ENCODE assay signal across 1 cellular context in the genomic region with DNA sequence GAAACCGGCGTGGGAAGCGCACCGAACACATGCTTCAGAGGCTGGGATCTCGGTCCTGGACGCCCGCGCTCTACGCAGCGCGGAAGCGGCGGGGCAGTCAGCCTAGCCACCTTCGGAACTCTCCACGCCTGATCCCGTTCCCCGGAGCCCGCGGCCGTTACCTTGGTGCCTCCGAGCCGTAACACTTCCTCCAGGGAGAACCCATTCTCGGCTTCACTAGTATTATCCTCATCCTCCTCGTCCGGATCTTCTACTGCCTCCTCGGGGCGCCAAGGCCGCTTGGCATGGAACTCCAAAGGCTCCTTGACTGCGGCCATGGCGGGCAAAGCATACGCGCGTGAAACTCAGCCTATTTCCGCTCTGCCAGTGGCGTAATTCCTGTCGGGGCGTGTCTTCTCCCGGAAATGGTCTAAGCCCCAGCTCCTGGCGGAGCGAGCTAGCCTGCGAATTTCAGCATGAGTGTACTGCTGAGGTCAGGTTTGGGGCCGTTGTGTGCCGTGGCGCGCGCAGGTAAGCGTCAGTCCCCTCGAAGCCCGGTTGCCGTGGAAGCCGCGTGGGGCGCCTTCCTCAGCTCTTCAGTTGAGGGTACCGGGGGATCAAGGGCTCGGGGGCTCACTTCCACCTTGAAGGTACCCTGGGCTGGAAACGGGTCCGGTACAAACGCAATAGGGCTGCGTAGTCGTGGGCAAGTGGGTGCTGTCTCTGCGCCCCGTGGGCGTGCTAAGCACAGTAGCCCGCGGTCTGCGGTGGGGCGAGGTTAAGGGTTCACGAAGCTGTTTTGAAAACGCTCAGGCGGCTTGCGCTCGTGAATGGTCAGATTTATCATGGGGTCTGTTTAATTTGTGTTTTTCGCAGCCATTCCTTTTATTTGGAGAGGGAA.
TF ChIP-seq lines count a peak whose summit lies in the region.

A gene with protein sequence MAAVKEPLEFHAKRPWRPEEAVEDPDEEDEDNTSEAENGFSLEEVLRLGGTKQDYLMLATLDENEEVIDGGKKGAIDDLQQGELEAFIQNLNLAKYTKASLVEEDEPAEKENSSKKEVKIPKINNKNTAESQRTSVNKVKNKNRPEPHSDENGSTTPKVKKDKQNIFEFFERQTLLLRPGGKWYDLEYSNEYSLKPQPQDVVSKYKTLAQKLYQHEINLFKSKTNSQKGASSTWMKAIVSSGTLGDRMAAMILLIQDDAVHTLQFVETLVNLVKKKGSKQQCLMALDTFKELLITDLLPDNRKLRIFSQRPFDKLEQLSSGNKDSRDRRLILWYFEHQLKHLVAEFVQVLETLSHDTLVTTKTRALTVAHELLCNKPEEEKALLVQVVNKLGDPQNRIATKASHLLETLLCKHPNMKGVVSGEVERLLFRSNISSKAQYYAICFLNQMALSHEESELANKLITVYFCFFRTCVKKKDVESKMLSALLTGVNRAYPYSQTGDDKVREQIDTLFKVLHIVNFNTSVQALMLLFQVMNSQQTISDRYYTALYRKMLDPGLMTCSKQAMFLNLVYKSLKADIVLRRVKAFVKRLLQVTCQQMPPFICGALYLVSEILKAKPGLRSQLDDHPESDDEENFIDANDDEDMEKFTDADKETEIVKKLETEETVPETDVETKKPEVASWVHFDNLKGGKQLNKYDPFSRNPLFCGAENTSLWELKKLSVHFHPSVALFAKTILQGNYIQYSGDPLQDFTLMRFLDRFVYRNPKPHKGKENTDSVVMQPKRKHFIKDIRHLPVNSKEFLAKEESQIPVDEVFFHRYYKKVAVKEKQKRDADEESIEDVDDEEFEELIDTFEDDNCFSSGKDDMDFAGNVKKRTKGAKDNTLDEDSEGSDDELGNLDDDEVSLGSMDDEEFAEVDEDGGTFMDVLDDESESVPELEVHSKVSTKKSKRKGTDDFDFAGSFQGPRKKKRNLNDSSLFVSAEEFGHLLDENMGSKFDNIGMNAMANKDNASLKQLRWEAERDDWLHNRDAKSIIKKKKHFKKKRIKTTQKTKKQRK (minus strand): TSS at position 346 of the 880 bp plus-strand sequence. CDS start 29 bp downstream, at position 317.
A gene with protein sequence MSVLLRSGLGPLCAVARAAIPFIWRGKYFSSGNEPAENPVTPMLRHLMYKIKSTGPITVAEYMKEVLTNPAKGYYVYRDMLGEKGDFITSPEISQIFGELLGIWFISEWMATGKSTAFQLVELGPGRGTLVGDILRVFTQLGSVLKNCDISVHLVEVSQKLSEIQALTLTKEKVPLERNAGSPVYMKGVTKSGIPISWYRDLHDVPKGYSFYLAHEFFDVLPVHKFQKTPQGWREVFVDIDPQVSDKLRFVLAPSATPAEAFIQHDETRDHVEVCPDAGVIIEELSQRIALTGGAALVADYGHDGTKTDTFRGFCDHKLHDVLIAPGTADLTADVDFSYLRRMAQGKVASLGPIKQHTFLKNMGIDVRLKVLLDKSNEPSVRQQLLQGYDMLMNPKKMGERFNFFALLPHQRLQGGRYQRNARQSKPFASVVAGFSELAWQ (plus strand): TSS at position 408 of the 880 bp plus-strand sequence. CDS start 48 bp downstream, at position 456.

TF ChIP-seq in GM12878, 131 proteins besides CTCF, POLR2A, EP300 and RAD21 (continues in another document):
- TF ChIP-seq TAF1 (IDR thresholded peaks at IDR 0.05; ENCODE audit: borderline replicate concordance, low read depth, low read length): peak; percentile 90
- TF ChIP-seq, protein P1, sequence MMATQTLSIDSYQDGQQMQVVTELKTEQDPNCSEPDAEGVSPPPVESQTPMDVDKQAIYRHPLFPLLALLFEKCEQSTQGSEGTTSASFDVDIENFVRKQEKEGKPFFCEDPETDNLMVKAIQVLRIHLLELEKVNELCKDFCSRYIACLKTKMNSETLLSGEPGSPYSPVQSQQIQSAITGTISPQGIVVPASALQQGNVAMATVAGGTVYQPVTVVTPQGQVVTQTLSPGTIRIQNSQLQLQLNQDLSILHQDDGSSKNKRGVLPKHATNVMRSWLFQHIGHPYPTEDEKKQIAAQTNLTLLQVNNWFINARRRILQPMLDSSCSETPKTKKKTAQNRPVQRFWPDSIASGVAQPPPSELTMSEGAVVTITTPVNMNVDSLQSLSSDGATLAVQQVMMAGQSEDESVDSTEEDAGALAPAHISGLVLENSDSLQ (IDR thresholded peaks at IDR 0.05): peak; percentile 50; the same call in 1 of the 2 replicates
- TF ChIP-seq, protein P2, sequence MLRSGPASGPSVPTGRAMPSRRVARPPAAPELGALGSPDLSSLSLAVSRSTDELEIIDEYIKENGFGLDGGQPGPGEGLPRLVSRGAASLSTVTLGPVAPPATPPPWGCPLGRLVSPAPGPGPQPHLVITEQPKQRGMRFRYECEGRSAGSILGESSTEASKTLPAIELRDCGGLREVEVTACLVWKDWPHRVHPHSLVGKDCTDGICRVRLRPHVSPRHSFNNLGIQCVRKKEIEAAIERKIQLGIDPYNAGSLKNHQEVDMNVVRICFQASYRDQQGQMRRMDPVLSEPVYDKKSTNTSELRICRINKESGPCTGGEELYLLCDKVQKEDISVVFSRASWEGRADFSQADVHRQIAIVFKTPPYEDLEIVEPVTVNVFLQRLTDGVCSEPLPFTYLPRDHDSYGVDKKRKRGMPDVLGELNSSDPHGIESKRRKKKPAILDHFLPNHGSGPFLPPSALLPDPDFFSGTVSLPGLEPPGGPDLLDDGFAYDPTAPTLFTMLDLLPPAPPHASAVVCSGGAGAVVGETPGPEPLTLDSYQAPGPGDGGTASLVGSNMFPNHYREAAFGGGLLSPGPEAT (IDR thresholded peaks at IDR 0.05; ENCODE audit: low read depth): peak; percentile 77
- TF ChIP-seq, protein P3, sequence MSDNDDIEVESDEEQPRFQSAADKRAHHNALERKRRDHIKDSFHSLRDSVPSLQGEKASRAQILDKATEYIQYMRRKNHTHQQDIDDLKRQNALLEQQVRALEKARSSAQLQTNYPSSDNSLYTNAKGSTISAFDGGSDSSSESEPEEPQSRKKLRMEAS (IDR thresholded peaks at IDR 0.05; ENCODE audit: low read depth, low read length): peak; percentile 89; the same call in 1 of the 2 replicates
- TF ChIP-seq BACH1 (IDR thresholded peaks at IDR 0.05; ENCODE audit: borderline replicate concordance): peak; percentile 63; the same call in 1 of the 2 replicates
- TF ChIP-seq, protein P4, sequence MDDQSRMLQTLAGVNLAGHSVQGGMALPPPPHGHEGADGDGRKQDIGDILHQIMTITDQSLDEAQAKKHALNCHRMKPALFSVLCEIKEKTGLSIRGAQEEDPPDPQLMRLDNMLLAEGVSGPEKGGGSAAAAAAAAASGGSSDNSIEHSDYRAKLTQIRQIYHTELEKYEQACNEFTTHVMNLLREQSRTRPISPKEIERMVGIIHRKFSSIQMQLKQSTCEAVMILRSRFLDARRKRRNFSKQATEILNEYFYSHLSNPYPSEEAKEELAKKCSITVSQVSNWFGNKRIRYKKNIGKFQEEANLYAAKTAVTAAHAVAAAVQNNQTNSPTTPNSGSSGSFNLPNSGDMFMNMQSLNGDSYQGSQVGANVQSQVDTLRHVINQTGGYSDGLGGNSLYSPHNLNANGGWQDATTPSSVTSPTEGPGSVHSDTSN (IDR thresholded peaks at IDR 0.05; ENCODE audit: insufficient replicate concordance, low read depth, low read length): peak; percentile 7
- TF ChIP-seq, protein P5, sequence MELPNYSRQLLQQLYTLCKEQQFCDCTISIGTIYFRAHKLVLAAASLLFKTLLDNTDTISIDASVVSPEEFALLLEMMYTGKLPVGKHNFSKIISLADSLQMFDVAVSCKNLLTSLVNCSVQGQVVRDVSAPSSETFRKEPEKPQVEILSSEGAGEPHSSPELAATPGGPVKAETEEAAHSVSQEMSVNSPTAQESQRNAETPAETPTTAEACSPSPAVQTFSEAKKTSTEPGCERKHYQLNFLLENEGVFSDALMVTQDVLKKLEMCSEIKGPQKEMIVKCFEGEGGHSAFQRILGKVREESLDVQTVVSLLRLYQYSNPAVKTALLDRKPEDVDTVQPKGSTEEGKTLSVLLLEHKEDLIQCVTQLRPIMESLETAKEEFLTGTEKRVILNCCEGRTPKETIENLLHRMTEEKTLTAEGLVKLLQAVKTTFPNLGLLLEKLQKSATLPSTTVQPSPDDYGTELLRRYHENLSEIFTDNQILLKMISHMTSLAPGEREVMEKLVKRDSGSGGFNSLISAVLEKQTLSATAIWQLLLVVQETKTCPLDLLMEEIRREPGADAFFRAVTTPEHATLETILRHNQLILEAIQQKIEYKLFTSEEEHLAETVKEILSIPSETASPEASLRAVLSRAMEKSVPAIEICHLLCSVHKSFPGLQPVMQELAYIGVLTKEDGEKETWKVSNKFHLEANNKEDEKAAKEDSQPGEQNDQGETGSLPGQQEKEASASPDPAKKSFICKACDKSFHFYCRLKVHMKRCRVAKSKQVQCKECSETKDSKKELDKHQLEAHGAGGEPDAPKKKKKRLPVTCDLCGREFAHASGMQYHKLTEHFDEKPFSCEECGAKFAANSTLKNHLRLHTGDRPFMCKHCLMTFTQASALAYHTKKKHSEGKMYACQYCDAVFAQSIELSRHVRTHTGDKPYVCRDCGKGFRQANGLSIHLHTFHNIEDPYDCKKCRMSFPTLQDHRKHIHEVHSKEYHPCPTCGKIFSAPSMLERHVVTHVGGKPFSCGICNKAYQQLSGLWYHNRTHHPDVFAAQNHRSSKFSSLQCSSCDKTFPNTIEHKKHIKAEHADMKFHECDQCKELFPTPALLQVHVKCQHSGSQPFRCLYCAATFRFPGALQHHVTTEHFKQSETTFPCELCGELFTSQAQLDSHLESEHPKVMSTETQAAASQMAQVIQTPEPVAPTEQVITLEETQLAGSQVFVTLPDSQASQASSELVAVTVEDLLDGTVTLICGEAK (IDR thresholded peaks at IDR 0.05; ENCODE audit: borderline replicate concordance): peak; percentile 92
- peak; percentile 82; the same call in 2 of the 3 replicates for TF ChIP-seq POU2F2 (IDR thresholded peaks at IDR 0.05; ENCODE audit: borderline replicate concordance, low read depth, low read length)
- TF ChIP-seq SIN3A (IDR thresholded peaks at IDR 0.05; ENCODE audit: low read depth, low read length): peak; percentile 76
- TF ChIP-seq ZNF384 (IDR thresholded peaks at IDR 0.05; ENCODE audit: borderline replicate concordance, low read depth, low read length): no peak
- TF ChIP-seq MTA2 (IDR thresholded peaks at IDR 0.05; ENCODE audit: low read depth): no peak
- TF ChIP-seq, protein P6, sequence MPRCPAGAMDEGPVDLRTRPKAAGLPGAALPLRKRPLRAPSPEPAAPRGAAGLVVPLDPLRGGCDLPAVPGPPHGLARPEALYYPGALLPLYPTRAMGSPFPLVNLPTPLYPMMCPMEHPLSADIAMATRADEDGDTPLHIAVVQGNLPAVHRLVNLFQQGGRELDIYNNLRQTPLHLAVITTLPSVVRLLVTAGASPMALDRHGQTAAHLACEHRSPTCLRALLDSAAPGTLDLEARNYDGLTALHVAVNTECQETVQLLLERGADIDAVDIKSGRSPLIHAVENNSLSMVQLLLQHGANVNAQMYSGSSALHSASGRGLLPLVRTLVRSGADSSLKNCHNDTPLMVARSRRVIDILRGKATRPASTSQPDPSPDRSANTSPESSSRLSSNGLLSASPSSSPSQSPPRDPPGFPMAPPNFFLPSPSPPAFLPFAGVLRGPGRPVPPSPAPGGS (IDR thresholded peaks at IDR 0.05; ENCODE audit: borderline replicate concordance, insufficient read depth, low read depth, low read length, poor library complexity, severe bottlenecking): peak; percentile 26
- no peak for TF ChIP-seq NR2C2 (IDR thresholded peaks at IDR 0.05; ENCODE audit: borderline replicate concordance, control insufficient read depth, insufficient read length, low read depth)
- no peak for TF ChIP-seq ZNF24 (IDR thresholded peaks at IDR 0.05)
- TF ChIP-seq, protein P7, sequence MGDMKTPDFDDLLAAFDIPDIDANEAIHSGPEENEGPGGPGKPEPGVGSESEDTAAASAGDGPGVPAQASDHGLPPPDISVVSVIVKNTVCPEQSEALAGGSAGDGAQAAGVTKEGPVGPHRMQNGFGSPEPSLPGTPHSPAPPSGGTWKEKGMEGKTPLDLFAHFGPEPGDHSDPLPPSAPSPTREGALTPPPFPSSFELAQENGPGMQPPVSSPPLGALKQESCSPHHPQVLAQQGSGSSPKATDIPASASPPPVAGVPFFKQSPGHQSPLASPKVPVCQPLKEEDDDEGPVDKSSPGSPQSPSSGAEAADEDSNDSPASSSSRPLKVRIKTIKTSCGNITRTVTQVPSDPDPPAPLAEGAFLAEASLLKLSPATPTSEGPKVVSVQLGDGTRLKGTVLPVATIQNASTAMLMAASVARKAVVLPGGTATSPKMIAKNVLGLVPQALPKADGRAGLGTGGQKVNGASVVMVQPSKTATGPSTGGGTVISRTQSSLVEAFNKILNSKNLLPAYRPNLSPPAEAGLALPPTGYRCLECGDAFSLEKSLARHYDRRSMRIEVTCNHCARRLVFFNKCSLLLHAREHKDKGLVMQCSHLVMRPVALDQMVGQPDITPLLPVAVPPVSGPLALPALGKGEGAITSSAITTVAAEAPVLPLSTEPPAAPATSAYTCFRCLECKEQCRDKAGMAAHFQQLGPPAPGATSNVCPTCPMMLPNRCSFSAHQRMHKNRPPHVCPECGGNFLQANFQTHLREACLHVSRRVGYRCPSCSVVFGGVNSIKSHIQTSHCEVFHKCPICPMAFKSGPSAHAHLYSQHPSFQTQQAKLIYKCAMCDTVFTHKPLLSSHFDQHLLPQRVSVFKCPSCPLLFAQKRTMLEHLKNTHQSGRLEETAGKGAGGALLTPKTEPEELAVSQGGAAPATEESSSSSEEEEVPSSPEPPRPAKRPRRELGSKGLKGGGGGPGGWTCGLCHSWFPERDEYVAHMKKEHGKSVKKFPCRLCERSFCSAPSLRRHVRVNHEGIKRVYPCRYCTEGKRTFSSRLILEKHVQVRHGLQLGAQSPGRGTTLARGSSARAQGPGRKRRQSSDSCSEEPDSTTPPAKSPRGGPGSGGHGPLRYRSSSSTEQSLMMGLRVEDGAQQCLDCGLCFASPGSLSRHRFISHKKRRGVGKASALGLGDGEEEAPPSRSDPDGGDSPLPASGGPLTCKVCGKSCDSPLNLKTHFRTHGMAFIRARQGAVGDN (IDR thresholded peaks at IDR 0.05): peak; percentile 89
- peak; percentile 94 for TF ChIP-seq CREB1 (IDR thresholded peaks at IDR 0.05; ENCODE audit: low read depth)
- peak; percentile 96 for TF ChIP-seq POLR2AphosphoS2 (IDR thresholded peaks at IDR 0.05; ENCODE audit: low read depth, low read length)
- no peak for TF ChIP-seq NRF1 (conservative IDR thresholded peaks at IDR 0.05; ENCODE audit: low read depth, low read length)
- TF ChIP-seq FOXM1 (IDR thresholded peaks at IDR 0.05; ENCODE audit: low read depth, low read length): 0 out of 2 replicates have a peak, but pooled peaks have one; percentile 45
- peak; percentile 51; the same call in 1 of the 2 replicates for TF ChIP-seq PAX5 (IDR thresholded peaks at IDR 0.05; ENCODE audit: borderline replicate concordance, low read depth, low read length)
- no peak for TF ChIP-seq ZNF622 (IDR thresholded peaks at IDR 0.05)
- TF ChIP-seq RBBP5 (conservative IDR thresholded peaks at IDR 0.05): no peak
- TF ChIP-seq CREM (IDR thresholded peaks at IDR 0.05; ENCODE audit: low read depth): peak; percentile 91
- TF ChIP-seq RB1 (IDR thresholded peaks at IDR 0.05; ENCODE audit: borderline replicate concordance): 0 out of 2 replicates have a peak, but pooled peaks have one; percentile 72
- 0 out of 4 replicates have a peak, but pooled peaks of 1 of the 2 experiments have one; percentile 21 for TF ChIP-seq SRF (IDR thresholded peaks at IDR 0.05; ENCODE audit: low read depth in 2 of 2, low read length in 2 of 2)
- peak in 1 of 2 experiments; percentile 63; a peak in 1 of 4 replicates for TF ChIP-seq ETV6 (conservative IDR thresholded peaks at IDR 0.05 in 1 of 2, IDR thresholded peaks at IDR 0.05 in 1 of 2; ENCODE audit: borderline replicate concordance in 1 of 2, low read depth in 1 of 2)
- peak; percentile 55; the same call in 1 of the 2 replicates for TF ChIP-seq NR2C1 (IDR thresholded peaks at IDR 0.05)
- TF ChIP-seq KLF5 (IDR thresholded peaks at IDR 0.05; ENCODE audit: partially characterized antibody): no peak
